8 cellular contexts compared by ENCODE assay signal in the genomic region with DNA sequence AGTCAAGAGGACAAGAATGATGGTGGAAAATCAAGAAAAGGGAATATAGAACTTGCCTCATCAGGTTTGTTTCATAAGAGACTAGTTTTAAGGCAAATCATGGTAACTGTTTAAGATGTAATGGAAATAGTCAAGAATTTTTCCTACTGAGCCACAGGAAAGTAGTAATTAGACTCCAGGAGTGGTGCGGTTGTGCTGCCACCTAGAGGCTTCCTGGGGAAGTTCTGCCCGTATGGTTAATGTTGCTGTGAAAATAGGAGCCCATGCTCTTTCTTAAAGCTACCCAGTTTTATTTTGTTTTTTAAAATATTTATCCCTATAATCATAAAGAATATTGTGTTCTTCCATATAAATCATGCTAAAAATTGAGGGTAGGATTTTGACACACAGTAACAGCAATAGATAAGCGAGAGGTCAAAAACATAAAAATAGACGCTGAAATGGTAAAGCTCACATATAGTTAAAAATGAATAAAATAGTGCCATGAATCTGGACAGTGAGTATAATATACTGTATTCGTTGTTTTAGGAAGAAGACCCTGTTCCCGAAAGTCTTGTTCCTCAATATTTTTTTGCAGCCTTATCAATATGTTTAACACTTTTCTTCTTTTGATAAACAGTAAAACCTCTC.
DNase-seq lines count a peak whose midpoint lies in the region; ATAC-seq, FAIRE-seq and TF ChIP-seq lines count a peak whose summit lies in the region.

No MANE protein-coding gene starts in this region.

- H3K9me3 ChIP-seq in thoracic aorta: no peaks in the 10 kb centered on the region

- no peak overlapping the region for H3K4ac ChIP-seq in mesendoderm (ENCODE audit: low read depth, low read length)

- DNase-seq in DMS53 treated with DMSO at 0.1 percent for 48 hours (lab: John Stamatoyannopoulos, UW; ENCODE audit: unreplicated experiment): peak; percentile 65
- peak; percentile 4 for DNase-seq in NCI-H187 treated with DMSO at 0.1 percent for 48 hours (lab: John Stamatoyannopoulos, UW)
- peak; percentile 46 for DNase-seq in mesendoderm
- no peak for DNase-seq in thoracic aorta (ENCODE audit: low spot score)

- H3K27me3 ChIP-seq in mesendoderm (ENCODE audit: insufficient read depth, low read length, poor library complexity) (no peaks in the 10 kb centered on the region), thoracic aorta (replicated peaks; ENCODE audit: insufficient read depth) (no peaks in the 10 kb centered on the region)

- no CpG with 5 or more reads among the region's 6 CpGs for WGBS in mesendoderm (ENCODE audit: extremely low coverage, insufficient coverage, low lambda C conversion rate)

- peak; percentile 65 for ATAC-seq in GM21825 (IDR thresholded peaks at IDR 0.05; ENCODE audit: unreplicated experiment)
- no peak for ATAC-seq in thoracic aorta (ENCODE audit: insufficient number of reproducible peaks, low FRiP score, low read depth)
- no peak for ATAC-seq in HG02981 (IDR thresholded peaks at IDR 0.05; ENCODE audit: unreplicated experiment)

- no peaks in the 10 kb centered on the region for H3K79me2 ChIP-seq in mesendoderm (ENCODE audit: control insufficient read depth, insufficient read depth, low read length)

- H3K27ac ChIP-seq in VCaP (peak overlapping the region; percentile 41; the same call in 1 of the 2 replicates), mesendoderm (ENCODE audit: low read depth, low read length) (no peak overlapping the region), thoracic aorta (no peak overlapping the region)

- FAIRE-seq in endometrium (lab: Jason Lieb, UNC): peak; percentile 92

- no peak overlapping the region for H2BK5ac ChIP-seq in mesendoderm (ENCODE audit: low read length)

- no peak overlapping the region for H3K18ac ChIP-seq in mesendoderm (ENCODE audit: low read length)

- no peaks in the 10 kb centered on the region for H3K79me1 ChIP-seq in mesendoderm (ENCODE audit: low read length)

- no peak overlapping the region for H3K9ac ChIP-seq in mesendoderm (ENCODE audit: low read length)

- no peak overlapping the region for H2BK120ac ChIP-seq in mesendoderm (ENCODE audit: low read depth, low read length)

- no peak overlapping the region for H3K4me3 ChIP-seq in mesendoderm (ENCODE audit: low read length)
- H3K4me3 ChIP-seq in thoracic aorta: no peak overlapping the region

- H3K4me1 ChIP-seq in mesendoderm (ENCODE audit: control insufficient read depth, low read depth, low read length) (no peaks in the 10 kb centered on the region), thoracic aorta (ENCODE audit: control insufficient read depth in 1 of 2, low read depth in 2 of 2) (peaks cover 9 to 16% of the 10 kb centered on the region in 2 donors)

- no peak overlapping the region for H4K8ac ChIP-seq in mesendoderm (ENCODE audit: low read depth, low read length)

- H3K36me3 ChIP-seq in mesendoderm (ENCODE audit: control insufficient read depth, insufficient read depth, low read length) (no peaks in the 10 kb centered on the region), thoracic aorta (peaks cover 8% of the 10 kb centered on the region)

- H4K5ac ChIP-seq in mesendoderm (ENCODE audit: low read length): no peak overlapping the region

- TF ChIP-seq CTCF in VCaP (conservative IDR thresholded peaks at IDR 0.05) (peak; percentile 98), thoracic aorta (IDR thresholded peaks at IDR 0.05) (peak; percentile 94)

- H3K23ac ChIP-seq in mesendoderm (ENCODE audit: low read length): no peak overlapping the region

- no peak overlapping the region for H2AK5ac ChIP-seq in mesendoderm (ENCODE audit: low read length)

- H2BK15ac ChIP-seq in mesendoderm (replicated peaks; ENCODE audit: low read depth): no peak overlapping the region

- no peak overlapping the region for H3K56ac ChIP-seq in mesendoderm (ENCODE audit: low read length)

- no peak overlapping the region for H3K4me2 ChIP-seq in mesendoderm (ENCODE audit: low read length)
